Comparison of ENCODE assay signal across 4 cellular contexts in genomic region chr1:63988941-63989340, GRCh38.
"Had no signal": no experiment of that assay in that cellular context is flagged by ENCODE, and none has a peak within 500 bp of the region (broad histone marks: within the 10 kb centered on the region; RNA-seq: fewer than 3 reads in every experiment).

No MANE protein-coding gene starts in this region.

- DNase-seq: IMR-90, KBM-7 had no signal

- H3K4me3 ChIP-seq: K562 had no signal

- H3K27ac ChIP-seq: HL-60 had no signal
